In genomic region chr5:14716755-14717752, GRCh38 we compare ENCODE assay signal across 17 cellular contexts. TPM values are rescaled to one million over a fixed set of nuclear protein-coding genes. Genes with fewer than 3 reads are reported as not detected.
A peak's percentile ranks its signal among the peaks of the same experiment; 100 is the strongest.
DNase-seq lines count a peak whose midpoint lies in the region; ATAC-seq, FAIRE-seq and TF ChIP-seq lines count a peak whose summit lies in the region.
"Had no signal": no experiment of that assay in that cellular context is flagged by ENCODE, and none has a peak within 500 bp of the region (broad histone marks: within the 10 kb centered on the region; RNA-seq: fewer than 3 reads in every experiment).

No MANE protein-coding gene starts in this region.

- H3K9me3 ChIP-seq in CD4-positive, CD25-positive, alpha-beta regulatory T cell (ENCODE audit: control insufficient read depth in 2 of 2, low read length in 2 of 2): no peaks in the 10 kb centered on the region
- H3K9me3 ChIP-seq in GM23248 (ENCODE audit: low read depth): no peaks in the 10 kb centered on the region
- H3K9me3 ChIP-seq: ascending aorta, tibial nerve had no signal

- H3K27ac ChIP-seq in CD4-positive, CD25-positive, alpha-beta regulatory T cell (ENCODE audit: insufficient read depth, low read length, poor library complexity, severe bottlenecking): peak overlapping the region; percentile 34
- no peak overlapping the region for H3K27ac ChIP-seq in GM23248
- H3K27ac ChIP-seq: ascending aorta, tibial nerve had no signal

- no peak overlapping the region for H3K4me2 ChIP-seq in GM23248 (ENCODE audit: unreplicated experiment)
- H3K4me2 ChIP-seq: smooth muscle cell had no signal

- FAIRE-seq in GM12891 (lab: Jason Lieb, UNC): no peak
- FAIRE-seq: endometrium had no signal

- peaks cover 4% of the 10 kb centered on the region for H3K27me3 Mint-ChIP-seq in CD4-positive, CD25-positive, alpha-beta regulatory T cell
- H3K27me3 Mint-ChIP-seq in activated T-helper 17 cell treated with anti-CD3 and anti-CD28 coated beads, Interleukin-2, amount 50 U/mL, for 72 hours: no peaks in the 10 kb centered on the region
- H3K27me3 Mint-ChIP-seq: activated CD4-positive, alpha-beta T cell treated with anti-CD3 and anti-CD28 coated beads, Interleukin-2, amount 10 ng/mL, durations not matched to agents 7 days and 5 days had no signal

- H3K27ac Mint-ChIP-seq in CD4-positive, CD25-positive, alpha-beta regulatory T cell: peak overlapping the region; percentile 61 to 80 (median 73)
- H3K27ac Mint-ChIP-seq in activated T-helper 17 cell treated with anti-CD3 and anti-CD28 coated beads, Interleukin-2, amount 50 U/mL, for 72 hours: peak overlapping the region; percentile 62
- H3K27ac Mint-ChIP-seq: activated CD4-positive, alpha-beta T cell treated with anti-CD3 and anti-CD28 coated beads, Interleukin-2, amount 10 ng/mL, durations not matched to agents 7 days and 5 days had no signal

- peaks cover 46% of the 10 kb centered on the region for H3K36me3 Mint-ChIP-seq in CD4-positive, CD25-positive, alpha-beta regulatory T cell
- peaks cover 75% of the 10 kb centered on the region for H3K36me3 Mint-ChIP-seq in activated T-helper 17 cell treated with anti-CD3 and anti-CD28 coated beads, Interleukin-2, amount 50 U/mL, for 72 hours (ENCODE audit: low read depth)

- H3K27me3 ChIP-seq in CD4-positive, CD25-positive, alpha-beta regulatory T cell (ENCODE audit: control insufficient read depth, insufficient read depth, low read length): no peaks in the 10 kb centered on the region
- no peaks in the 10 kb centered on the region for H3K27me3 ChIP-seq in GM23248 (replicated peaks; ENCODE audit: insufficient read depth)
- H3K27me3 ChIP-seq: ascending aorta, tibial nerve had no signal

- H3K4me1 Mint-ChIP-seq in CD4-positive, CD25-positive, alpha-beta regulatory T cell: peaks cover 14 to 63% (median 42%) of the 10 kb centered on the region in 4 donors
- peaks cover 16% of the 10 kb centered on the region for H3K4me1 Mint-ChIP-seq in activated T-helper 17 cell treated with anti-CD3 and anti-CD28 coated beads, Interleukin-2, amount 50 U/mL, for 72 hours

- no peaks in the 10 kb centered on the region for H3K79me2 ChIP-seq in GM23248 (ENCODE audit: insufficient read depth)

- TF ChIP-seq POLR2A in GM12891 (IDR thresholded peaks at IDR 0.05; ENCODE audit: low read depth, low read length): 0 out of 2 replicates have a peak, but pooled peaks have one; percentile 7

- H3K4me1 ChIP-seq in CD4-positive, CD25-positive, alpha-beta regulatory T cell (ENCODE audit: control insufficient read depth, insufficient read depth, low read length, poor library complexity, severe bottlenecking): peaks cover 11% of the 10 kb centered on the region
- peaks cover 19% of the 10 kb centered on the region for H3K4me1 ChIP-seq in GM23248 (ENCODE audit: insufficient read depth)
- H3K4me1 ChIP-seq: ascending aorta, tibial nerve had no signal

- ATAC-seq in CD4-positive, CD25-positive, alpha-beta regulatory T cell (ENCODE audit: low read depth in 2 of 2): no peak
- ATAC-seq in activated T-helper 17 cell treated with anti-CD3 and anti-CD28 coated beads, Interleukin-2, amount 50 U/mL, for 72 hours (replicated peaks): no peak

- H3K9me3 Mint-ChIP-seq in CD4-positive, CD25-positive, alpha-beta regulatory T cell: no peaks in the 10 kb centered on the region
- no peaks in the 10 kb centered on the region for H3K9me3 Mint-ChIP-seq in activated T-helper 17 cell treated with anti-CD3 and anti-CD28 coated beads, Interleukin-2, amount 50 U/mL, for 72 hours
- H3K9me3 Mint-ChIP-seq: activated CD4-positive, alpha-beta T cell treated with anti-CD3 and anti-CD28 coated beads, Interleukin-2, amount 10 ng/mL, durations not matched to agents 7 days and 5 days had no signal

- H2AFZ ChIP-seq in GM23248: no peak overlapping the region

- WGBS in GM23248 (ENCODE audit: low coverage in 1 of 2, low lambda C conversion rate in 2 of 2, missing lambda C conversion rate in 2 of 2), 2 experiments: 68 to 70% methylated on average over 13 of the region's 13 CpGs

- H3F3A ChIP-seq in GM23248 (ENCODE audit: insufficient read depth): peaks cover 23% of the 10 kb centered on the region

- H3K9me2 ChIP-seq in GM23248 (ENCODE audit: insufficient read depth): no peaks in the 10 kb centered on the region

- no peaks in the 10 kb centered on the region for H4K20me1 ChIP-seq in GM23248 (ENCODE audit: insufficient read depth)

- DNase-seq in CD4-positive, CD25-positive, alpha-beta regulatory T cell: no peak
- DNase-seq in GM12891 (ENCODE audit: insufficient read length, low spot score) (no peak), mesenteric fat pad (ENCODE audit: low spot score) (peak; percentile 67), NCI-H2029 treated with DMSO at 0.1 percent for 48 hours (lab: John Stamatoyannopoulos, UW) (no peak), NCI-H146 (lab: John Stamatoyannopoulos, UW) (no peak), GM23248 (no peak), hippocampal formation (lab: John Stamatoyannopoulos, UW) (no peak)
- DNase-seq: activated CD4-positive, alpha-beta T cell treated with anti-CD3 and anti-CD28 coated beads, Interleukin-2, amount 10 ng/mL, durations not matched to agents 7 days and 5 days; HCEC 1CT; Karpas-422; NCI-H1105; posterior cingulate gyrus had no signal

- no peak overlapping the region for H3K4me3 ChIP-seq in CD4-positive, CD25-positive, alpha-beta regulatory T cell (ENCODE audit: low read depth, low read length)
- no peak overlapping the region for H3K4me3 ChIP-seq in GM23248
- H3K4me3 ChIP-seq: ascending aorta, smooth muscle cell, tibial nerve had no signal

- peaks cover 56% of the 10 kb centered on the region for H3K36me3 ChIP-seq in CD4-positive, CD25-positive, alpha-beta regulatory T cell (ENCODE audit: control insufficient read depth, insufficient read depth, low read length)
- H3K36me3 ChIP-seq in GM23248 (ENCODE audit: low read depth): peaks cover 4% of the 10 kb centered on the region; the same call in 1 of the 2 replicates

- H3K4me3 Mint-ChIP-seq in CD4-positive, CD25-positive, alpha-beta regulatory T cell: peak overlapping the region in 1 of 4 donors; percentile 27
- no peak overlapping the region for H3K4me3 Mint-ChIP-seq in activated T-helper 17 cell treated with anti-CD3 and anti-CD28 coated beads, Interleukin-2, amount 50 U/mL, for 72 hours
- H3K4me3 Mint-ChIP-seq: activated CD4-positive, alpha-beta T cell treated with anti-CD3 and anti-CD28 coated beads, Interleukin-2, amount 10 ng/mL, durations not matched to agents 7 days and 5 days had no signal

- H3K9ac ChIP-seq in GM23248: no peak overlapping the region

- in situ Hi-C loops in GM23248 (cut with MboI): no loop called here

TF ChIP-seq in GM12891, 5 proteins besides CTCF, POLR2A, EP300 and RAD21:
- TF ChIP-seq TAF1 (IDR thresholded peaks at IDR 0.05; ENCODE audit: low read depth, low read length) (no peak), SPI1 (IDR thresholded peaks at IDR 0.05; ENCODE audit: low read depth, low read length) (no peak), POLR2AphosphoS5 (IDR thresholded peaks at IDR 0.05; ENCODE audit: low read depth, low read length) (peak; percentile 8; the same call in 1 of the 2 replicates), POU2F2 (IDR thresholded peaks at IDR 0.05; ENCODE audit: low read depth, low read length) (no peak)

RNA-seq across cellular contexts. Expression of gene OTULIN, which starts 52.5 kb away (rescaled TPM):
- total RNA-seq in CD4-positive, CD25-positive, alpha-beta regulatory T cell: 109 TPM
- 10 to 100 TPM; 22.8 to 37.5 (median 26.8) TPM for polyA plus RNA-seq in CD4-positive, CD25-positive, alpha-beta regulatory T cell
- 12.5 TPM for polyA plus RNA-seq in GM12891 (2012; ENCODE audit: low read depth, missing spikeins)
- 10 to 100 TPM; 67.2 to 73.9 TPM for total RNA-seq in activated T-helper 17 cell treated with anti-CD3 and anti-CD28 coated beads, Interleukin-2, amount 50 U/mL, for 72 hours
- 27.1 TPM for total RNA-seq in mesenteric fat pad
- 24.4 and 36.8 TPM in 2 replicates for total RNA-seq in GM23248 (2014; rRNA removed; shearing (Covaris generic))
- 12.8 and 13.7 TPM in 2 replicates for polyA plus RNA-seq in GM23248 (2016; fragmentation: Nextera tagmentation; extraction: Ambion mirVana)
